Comparison of ENCODE assay signal across 1 cellular context in the genomic region with DNA sequence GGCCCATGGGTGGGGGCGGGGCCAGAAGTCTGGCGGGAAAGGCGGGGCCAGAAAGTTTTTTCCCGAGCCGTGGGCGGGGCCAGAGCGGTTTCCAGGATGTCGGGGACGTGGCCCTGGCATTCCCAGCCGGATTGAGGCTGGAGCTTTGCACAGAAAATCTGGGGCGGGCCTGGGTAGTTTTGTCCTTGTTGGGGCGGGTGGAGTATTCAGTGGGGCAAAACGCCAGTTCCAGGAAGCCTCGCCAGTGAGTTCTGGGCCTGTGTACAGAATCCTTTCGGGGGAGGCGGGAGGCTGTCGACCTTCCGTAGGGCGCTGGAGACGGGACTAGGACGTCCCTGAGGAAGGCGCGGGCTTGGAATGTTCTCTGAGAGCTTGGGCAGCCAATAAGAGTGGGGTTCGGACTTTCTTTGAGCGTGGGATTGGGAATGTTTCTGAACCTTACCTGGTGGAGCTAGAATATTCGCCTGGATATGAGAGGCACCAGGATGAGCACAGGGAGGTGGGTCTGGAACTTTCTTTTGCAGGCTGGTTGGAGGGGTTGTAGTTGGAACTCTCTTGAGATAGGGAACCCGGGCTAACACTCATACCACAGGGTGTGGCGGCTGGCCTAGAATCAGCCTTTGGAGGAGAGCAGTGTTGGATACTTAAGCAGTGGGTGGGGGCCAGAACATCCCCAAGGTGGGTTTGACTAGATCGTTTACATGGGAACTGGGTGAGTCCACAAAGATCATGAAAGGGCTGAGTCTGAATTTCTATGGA.
TF ChIP-seq lines count a peak whose summit lies in the region.

No MANE protein-coding gene starts in this region.

TF ChIP-seq in HEK293, 187 proteins besides CTCF, POLR2A, EP300 and RAD21 (continued from another document and continues in another):
- TF ChIP-seq, protein P1, sequence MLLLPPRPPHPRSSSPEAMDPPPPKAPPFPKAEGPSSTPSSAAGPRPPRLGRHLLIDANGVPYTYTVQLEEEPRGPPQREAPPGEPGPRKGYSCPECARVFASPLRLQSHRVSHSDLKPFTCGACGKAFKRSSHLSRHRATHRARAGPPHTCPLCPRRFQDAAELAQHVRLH (tag by site-specific recombination; IDR thresholded peaks at IDR 0.05): no peak
- TF ChIP-seq ZSCAN23 (tag by site-specific recombination; IDR thresholded peaks at IDR 0.05) (no peak), ZNF211 (tag by site-specific recombination; IDR thresholded peaks at IDR 0.05; ENCODE audit: low read depth) (no peak), ZSCAN30 (tag by site-specific recombination; IDR thresholded peaks at IDR 0.05) (no peak; the same call in 1 of the 2 replicates), SP2 (tag by site-specific recombination; IDR thresholded peaks at IDR 0.05) (peak; percentile 52), ZNF433 (tag by site-specific recombination; IDR thresholded peaks at IDR 0.05; ENCODE audit: low read depth) (no peak), SALL2 (tag by site-specific recombination; IDR thresholded peaks at IDR 0.05; ENCODE audit: borderline replicate concordance) (no peak), ZBTB1 (tag by site-specific recombination; IDR thresholded peaks at IDR 0.05) (no peak), KLF7 (tag by site-specific recombination; IDR thresholded peaks at IDR 0.05; ENCODE audit: borderline replicate concordance) (no peak), ZNF175 (tag by site-specific recombination; IDR thresholded peaks at IDR 0.05) (no peak), ZNF24 (tag by site-specific recombination; IDR thresholded peaks at IDR 0.05) (no peak), ZNF843 (tag by site-specific recombination; IDR thresholded peaks at IDR 0.05) (no peak), ZFP3 (tag by site-specific recombination; IDR thresholded peaks at IDR 0.05; ENCODE audit: low read depth) (no peak), ZNF112 (tag by site-specific recombination; IDR thresholded peaks at IDR 0.05) (no peak), SCRT2 (tag by site-specific recombination; IDR thresholded peaks at IDR 0.05) (no peak), ZNF266 (tag by site-specific recombination; IDR thresholded peaks at IDR 0.05; ENCODE audit: low read depth) (no peak), ZNF335 (tag by site-specific recombination; conservative IDR thresholded peaks at IDR 0.05) (peak; percentile 77), ZNF768 (tag by site-specific recombination; IDR thresholded peaks at IDR 0.05) (no peak), ZNF521 (tag by site-specific recombination; IDR thresholded peaks at IDR 0.05) (no peak), ZNF529 (tag by site-specific recombination; IDR thresholded peaks at IDR 0.05; ENCODE audit: insufficient replicate concordance) (no peak), ZNF677 (tag by site-specific recombination; IDR thresholded peaks at IDR 0.05) (no peak), ZXDB (tag by site-specific recombination; IDR thresholded peaks at IDR 0.05) (peak; percentile 46), FEZF1 (tag by site-specific recombination; IDR thresholded peaks at IDR 0.05) (0 out of 2 replicates have a peak, but pooled peaks have one; percentile 24), ZNF391 (tag by site-specific recombination; IDR thresholded peaks at IDR 0.05; ENCODE audit: borderline replicate concordance, low read depth) (no peak), ZNF558 (tag by site-specific recombination; IDR thresholded peaks at IDR 0.05) (no peak), ZNF350 (tag by site-specific recombination; IDR thresholded peaks at IDR 0.05) (no peak), SETDB1 (IDR thresholded peaks at IDR 0.05; ENCODE audit: insufficient read length, low read length) (no peak), ZNF157 (tag by site-specific recombination; IDR thresholded peaks at IDR 0.05) (no peak), ZIC2 (tag by site-specific recombination; IDR thresholded peaks at IDR 0.05) (no peak), ZNF214 (tag by site-specific recombination; IDR thresholded peaks at IDR 0.05; ENCODE audit: borderline replicate concordance) (no peak), BCL11B (tag by site-specific recombination; IDR thresholded peaks at IDR 0.05; ENCODE audit: low read depth) (no peak), HOXC10 (CRISPR knock-in tag; IDR thresholded peaks at IDR 0.05) (no peak), ZNF654 (tag by site-specific recombination; IDR thresholded peaks at IDR 0.05; ENCODE audit: low read depth) (no peak), ZNF530 (tag by site-specific recombination; IDR thresholded peaks at IDR 0.05; ENCODE audit: low read depth) (no peak), ZNF585B (tag by site-specific recombination; IDR thresholded peaks at IDR 0.05) (peak; percentile 42; the same call in 1 of the 2 replicates), ZBTB8A (tag by site-specific recombination; IDR thresholded peaks at IDR 0.05) (peak; percentile 26; the same call in 1 of the 2 replicates), ZNF423 (tag by site-specific recombination; IDR thresholded peaks at IDR 0.05) (no peak), ZNF354C (tag by site-specific recombination; IDR thresholded peaks at IDR 0.05; ENCODE audit: borderline replicate concordance, low read depth) (no peak), KLF9 (tag by site-specific recombination; IDR thresholded peaks at IDR 0.05; ENCODE audit: low read depth) (peak; percentile 36), ZNF514 (tag by site-specific recombination; IDR thresholded peaks at IDR 0.05) (no peak), KLF10 (tag by site-specific recombination; IDR thresholded peaks at IDR 0.05) (no peak), ZNF404 (tag by site-specific recombination; IDR thresholded peaks at IDR 0.05) (no peak), ZNF394 (tag by site-specific recombination; IDR thresholded peaks at IDR 0.05; ENCODE audit: borderline replicate concordance) (no peak)
- TF ChIP-seq, protein P2, sequence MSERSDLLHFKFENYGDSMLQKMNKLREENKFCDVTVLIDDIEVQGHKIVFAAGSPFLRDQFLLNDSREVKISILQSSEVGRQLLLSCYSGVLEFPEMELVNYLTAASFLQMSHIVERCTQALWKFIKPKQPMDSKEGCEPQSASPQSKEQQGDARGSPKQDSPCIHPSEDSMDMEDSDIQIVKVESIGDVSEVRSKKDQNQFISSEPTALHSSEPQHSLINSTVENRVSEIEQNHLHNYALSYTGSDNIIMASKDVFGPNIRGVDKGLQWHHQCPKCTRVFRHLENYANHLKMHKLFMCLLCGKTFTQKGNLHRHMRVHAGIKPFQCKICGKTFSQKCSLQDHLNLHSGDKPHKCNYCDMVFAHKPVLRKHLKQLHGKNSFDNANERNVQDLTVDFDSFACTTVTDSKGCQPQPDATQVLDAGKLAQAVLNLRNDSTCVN (tag by site-specific recombination; optimal IDR thresholded peaks at IDR 0.05): peak; percentile 42
- TF ChIP-seq, protein P3, sequence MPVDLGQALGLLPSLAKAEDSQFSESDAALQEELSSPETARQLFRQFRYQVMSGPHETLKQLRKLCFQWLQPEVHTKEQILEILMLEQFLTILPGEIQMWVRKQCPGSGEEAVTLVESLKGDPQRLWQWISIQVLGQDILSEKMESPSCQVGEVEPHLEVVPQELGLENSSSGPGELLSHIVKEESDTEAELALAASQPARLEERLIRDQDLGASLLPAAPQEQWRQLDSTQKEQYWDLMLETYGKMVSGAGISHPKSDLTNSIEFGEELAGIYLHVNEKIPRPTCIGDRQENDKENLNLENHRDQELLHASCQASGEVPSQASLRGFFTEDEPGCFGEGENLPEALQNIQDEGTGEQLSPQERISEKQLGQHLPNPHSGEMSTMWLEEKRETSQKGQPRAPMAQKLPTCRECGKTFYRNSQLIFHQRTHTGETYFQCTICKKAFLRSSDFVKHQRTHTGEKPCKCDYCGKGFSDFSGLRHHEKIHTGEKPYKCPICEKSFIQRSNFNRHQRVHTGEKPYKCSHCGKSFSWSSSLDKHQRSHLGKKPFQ (tag by site-specific recombination; IDR thresholded peaks at IDR 0.05): no peak
- TF ChIP-seq, protein P4, sequence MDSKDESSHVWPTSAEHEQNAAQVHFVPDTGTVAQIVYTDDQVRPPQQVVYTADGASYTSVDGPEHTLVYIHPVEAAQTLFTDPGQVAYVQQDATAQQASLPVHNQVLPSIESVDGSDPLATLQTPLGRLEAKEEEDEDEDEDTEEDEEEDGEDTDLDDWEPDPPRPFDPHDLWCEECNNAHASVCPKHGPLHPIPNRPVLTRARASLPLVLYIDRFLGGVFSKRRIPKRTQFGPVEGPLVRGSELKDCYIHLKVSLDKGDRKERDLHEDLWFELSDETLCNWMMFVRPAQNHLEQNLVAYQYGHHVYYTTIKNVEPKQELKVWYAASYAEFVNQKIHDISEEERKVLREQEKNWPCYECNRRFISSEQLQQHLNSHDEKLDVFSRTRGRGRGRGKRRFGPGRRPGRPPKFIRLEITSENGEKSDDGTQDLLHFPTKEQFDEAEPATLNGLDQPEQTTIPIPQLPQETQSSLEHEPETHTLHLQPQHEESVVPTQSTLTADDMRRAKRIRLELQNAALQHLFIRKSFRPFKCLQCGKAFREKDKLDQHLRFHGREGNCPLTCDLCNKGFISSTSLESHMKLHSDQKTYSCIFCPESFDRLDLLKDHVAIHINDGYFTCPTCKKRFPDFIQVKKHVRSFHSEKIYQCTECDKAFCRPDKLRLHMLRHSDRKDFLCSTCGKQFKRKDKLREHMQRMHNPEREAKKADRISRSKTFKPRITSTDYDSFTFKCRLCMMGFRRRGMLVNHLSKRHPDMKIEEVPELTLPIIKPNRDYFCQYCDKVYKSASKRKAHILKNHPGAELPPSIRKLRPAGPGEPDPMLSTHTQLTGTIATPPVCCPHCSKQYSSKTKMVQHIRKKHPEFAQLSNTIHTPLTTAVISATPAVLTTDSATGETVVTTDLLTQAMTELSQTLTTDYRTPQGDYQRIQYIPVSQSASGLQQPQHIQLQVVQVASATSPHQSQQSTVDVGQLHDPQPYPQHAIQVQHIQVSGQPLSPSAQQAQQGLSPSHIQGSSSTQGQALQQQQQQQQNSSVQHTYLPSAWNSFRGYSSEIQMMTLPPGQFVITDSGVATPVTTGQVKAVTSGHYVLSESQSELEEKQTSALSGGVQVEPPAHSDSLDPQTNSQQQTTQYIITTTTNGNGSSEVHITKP (tag by site-specific recombination; IDR thresholded peaks at IDR 0.05): peak; percentile 67; the same call in 1 of the 2 replicates
- TF ChIP-seq, protein P5, sequence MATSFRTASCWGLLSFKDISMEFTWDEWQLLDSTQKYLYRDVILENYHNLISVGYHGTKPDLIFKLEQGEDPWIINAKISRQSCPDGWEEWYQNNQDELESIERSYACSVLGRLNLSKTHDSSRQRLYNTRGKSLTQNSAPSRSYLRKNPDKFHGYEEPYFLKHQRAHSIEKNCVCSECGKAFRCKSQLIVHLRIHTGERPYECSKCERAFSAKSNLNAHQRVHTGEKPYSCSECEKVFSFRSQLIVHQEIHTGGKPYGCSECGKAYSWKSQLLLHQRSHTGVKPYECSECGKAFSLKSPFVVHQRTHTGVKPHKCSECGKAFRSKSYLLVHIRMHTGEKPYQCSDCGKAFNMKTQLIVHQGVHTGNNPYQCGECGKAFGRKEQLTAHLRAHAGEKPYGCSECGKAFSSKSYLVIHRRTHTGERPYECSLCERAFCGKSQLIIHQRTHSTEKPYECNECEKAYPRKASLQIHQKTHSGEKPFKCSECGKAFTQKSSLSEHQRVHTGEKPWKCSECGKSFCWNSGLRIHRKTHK (tag by site-specific recombination; IDR thresholded peaks at IDR 0.05): no peak
- TF ChIP-seq, protein P6, sequence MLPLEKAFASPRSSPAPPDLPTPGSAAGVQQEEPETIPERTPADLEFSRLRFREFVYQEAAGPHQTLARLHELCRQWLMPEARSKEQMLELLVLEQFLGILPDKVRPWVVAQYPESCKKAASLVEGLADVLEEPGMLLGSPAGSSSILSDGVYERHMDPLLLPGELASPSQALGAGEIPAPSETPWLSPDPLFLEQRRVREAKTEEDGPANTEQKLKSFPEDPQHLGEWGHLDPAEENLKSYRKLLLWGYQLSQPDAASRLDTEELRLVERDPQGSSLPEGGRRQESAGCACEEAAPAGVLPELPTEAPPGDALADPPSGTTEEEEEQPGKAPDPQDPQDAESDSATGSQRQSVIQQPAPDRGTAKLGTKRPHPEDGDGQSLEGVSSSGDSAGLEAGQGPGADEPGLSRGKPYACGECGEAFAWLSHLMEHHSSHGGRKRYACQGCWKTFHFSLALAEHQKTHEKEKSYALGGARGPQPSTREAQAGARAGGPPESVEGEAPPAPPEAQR (tag by site-specific recombination; IDR thresholded peaks at IDR 0.05): no peak
- TF ChIP-seq, protein P7, sequence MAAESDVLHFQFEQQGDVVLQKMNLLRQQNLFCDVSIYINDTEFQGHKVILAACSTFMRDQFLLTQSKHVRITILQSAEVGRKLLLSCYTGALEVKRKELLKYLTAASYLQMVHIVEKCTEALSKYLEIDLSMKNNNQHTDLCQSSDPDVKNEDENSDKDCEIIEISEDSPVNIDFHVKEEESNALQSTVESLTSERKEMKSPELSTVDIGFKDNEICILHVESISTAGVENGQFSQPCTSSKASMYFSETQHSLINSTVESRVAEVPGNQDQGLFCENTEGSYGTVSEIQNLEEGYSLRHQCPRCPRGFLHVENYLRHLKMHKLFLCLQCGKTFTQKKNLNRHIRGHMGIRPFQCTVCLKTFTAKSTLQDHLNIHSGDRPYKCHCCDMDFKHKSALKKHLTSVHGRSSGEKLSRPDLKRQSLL (tag by site-specific recombination; IDR thresholded peaks at IDR 0.05): peak; percentile 94
- TF ChIP-seq, protein P8, sequence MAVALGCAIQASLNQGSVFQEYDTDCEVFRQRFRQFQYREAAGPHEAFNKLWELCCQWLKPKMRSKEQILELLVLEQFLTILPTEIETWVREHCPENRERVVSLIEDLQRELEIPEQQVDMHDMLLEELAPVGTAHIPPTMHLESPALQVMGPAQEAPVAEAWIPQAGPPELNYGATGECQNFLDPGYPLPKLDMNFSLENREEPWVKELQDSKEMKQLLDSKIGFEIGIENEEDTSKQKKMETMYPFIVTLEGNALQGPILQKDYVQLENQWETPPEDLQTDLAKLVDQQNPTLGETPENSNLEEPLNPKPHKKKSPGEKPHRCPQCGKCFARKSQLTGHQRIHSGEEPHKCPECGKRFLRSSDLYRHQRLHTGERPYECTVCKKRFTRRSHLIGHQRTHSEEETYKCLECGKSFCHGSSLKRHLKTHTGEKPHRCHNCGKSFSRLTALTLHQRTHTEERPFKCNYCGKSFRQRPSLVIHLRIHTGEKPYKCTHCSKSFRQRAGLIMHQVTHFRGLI (tag by site-specific recombination; IDR thresholded peaks at IDR 0.05): peak; percentile 65
- TF ChIP-seq, protein P9, sequence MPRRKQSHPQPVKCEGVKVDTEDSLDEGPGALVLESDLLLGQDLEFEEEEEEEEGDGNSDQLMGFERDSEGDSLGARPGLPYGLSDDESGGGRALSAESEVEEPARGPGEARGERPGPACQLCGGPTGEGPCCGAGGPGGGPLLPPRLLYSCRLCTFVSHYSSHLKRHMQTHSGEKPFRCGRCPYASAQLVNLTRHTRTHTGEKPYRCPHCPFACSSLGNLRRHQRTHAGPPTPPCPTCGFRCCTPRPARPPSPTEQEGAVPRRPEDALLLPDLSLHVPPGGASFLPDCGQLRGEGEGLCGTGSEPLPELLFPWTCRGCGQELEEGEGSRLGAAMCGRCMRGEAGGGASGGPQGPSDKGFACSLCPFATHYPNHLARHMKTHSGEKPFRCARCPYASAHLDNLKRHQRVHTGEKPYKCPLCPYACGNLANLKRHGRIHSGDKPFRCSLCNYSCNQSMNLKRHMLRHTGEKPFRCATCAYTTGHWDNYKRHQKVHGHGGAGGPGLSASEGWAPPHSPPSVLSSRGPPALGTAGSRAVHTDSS (tag by site-specific recombination; IDR thresholded peaks at IDR 0.05): no peak
- TF ChIP-seq, protein P10, sequence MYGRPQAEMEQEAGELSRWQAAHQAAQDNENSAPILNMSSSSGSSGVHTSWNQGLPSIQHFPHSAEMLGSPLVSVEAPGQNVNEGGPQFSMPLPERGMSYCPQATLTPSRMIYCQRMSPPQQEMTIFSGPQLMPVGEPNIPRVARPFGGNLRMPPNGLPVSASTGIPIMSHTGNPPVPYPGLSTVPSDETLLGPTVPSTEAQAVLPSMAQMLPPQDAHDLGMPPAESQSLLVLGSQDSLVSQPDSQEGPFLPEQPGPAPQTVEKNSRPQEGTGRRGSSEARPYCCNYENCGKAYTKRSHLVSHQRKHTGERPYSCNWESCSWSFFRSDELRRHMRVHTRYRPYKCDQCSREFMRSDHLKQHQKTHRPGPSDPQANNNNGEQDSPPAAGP (tag by site-specific recombination; IDR thresholded peaks at IDR 0.05): no peak
